In genomic region chr9:96344458-96345180, GRCh38 we compare ENCODE assay signal across 1 cellular context.
TF ChIP-seq lines count a peak whose summit lies in the region.

No MANE protein-coding gene starts in this region.

TF ChIP-seq in K562, 482 proteins besides CTCF, POLR2A, EP300 and RAD21:
- peak; percentile 47; the same call in 1 of the 2 replicates for TF ChIP-seq SMARCA4 (IDR thresholded peaks at IDR 0.05)
- TF ChIP-seq ZNF239 (CRISPR knock-in tag; IDR thresholded peaks at IDR 0.05) = no peak
- no peak for TF ChIP-seq MCM7 (IDR thresholded peaks at IDR 0.05)
- 0 out of 4 replicates have a peak, but pooled peaks of 1 of the 2 experiments have one; percentile 20 for TF ChIP-seq MNT (conservative IDR thresholded peaks at IDR 0.05)
- TF ChIP-seq USF2 (CRISPR knock-in tag; IDR thresholded peaks at IDR 0.05) = peak; percentile 71
- no peak for TF ChIP-seq SP1 (CRISPR knock-in tag; IDR thresholded peaks at IDR 0.05)
- TF ChIP-seq HDAC6 (IDR thresholded peaks at IDR 0.05; ENCODE audit: low read depth, low read length) = no peak
- peak; percentile 62 for TF ChIP-seq BHLHE40 (IDR thresholded peaks at IDR 0.05; ENCODE audit: low read length)
- TF ChIP-seq ZNF384 (IDR thresholded peaks at IDR 0.05; ENCODE audit: low read depth, low read length) = peak; percentile 88
- TF ChIP-seq NR2C1 (IDR thresholded peaks at IDR 0.05) = peak; percentile 65
- peak; percentile 74 for TF ChIP-seq NR2C1 (tag; IDR thresholded peaks at IDR 0.05)
- TF ChIP-seq DPF2 (IDR thresholded peaks at IDR 0.05) = peak; percentile 40; the same call in 1 of the 2 replicates
- TF ChIP-seq KDM1A (IDR thresholded peaks at IDR 0.05) = peak in 1 of 2 experiments; percentile 46; a peak in 1 of 4 replicates
- TF ChIP-seq MEIS2 (IDR thresholded peaks at IDR 0.05; ENCODE audit: partially characterized antibody) = peak; percentile 62
- TF ChIP-seq ZNF444 (CRISPR knock-in tag; IDR thresholded peaks at IDR 0.05) = no peak
- no peak for TF ChIP-seq NR2C2 (CRISPR knock-in tag; IDR thresholded peaks at IDR 0.05)
- TF ChIP-seq NR2C2 (tag; IDR thresholded peaks at IDR 0.05) = peak; percentile 33; the same call in 1 of the 2 replicates
- no peak for TF ChIP-seq POLR2B (IDR thresholded peaks at IDR 0.05; ENCODE audit: low read depth, partially characterized antibody)
- peak; percentile 65 for TF ChIP-seq USF1 (CRISPR knock-in tag; IDR thresholded peaks at IDR 0.05)
- TF ChIP-seq FOSL1 (tag; conservative IDR thresholded peaks at IDR 0.05) = peak; percentile 67
- TF ChIP-seq JUND (IDR thresholded peaks at IDR 0.05; ENCODE audit: borderline replicate concordance, low read depth, low read length) = peak; percentile 66
- peak; percentile 23; the same call in 1 of the 3 replicates for TF ChIP-seq JUND (tag; IDR thresholded peaks at IDR 0.05; ENCODE audit: borderline replicate concordance, low read depth, low read length)
- no peak for TF ChIP-seq PBX2 (CRISPR knock-in tag; IDR thresholded peaks at IDR 0.05; ENCODE audit: low read depth)
- peak; percentile 29; the same call in 1 of the 2 replicates for TF ChIP-seq PBX2 (tag; conservative IDR thresholded peaks at IDR 0.05; ENCODE audit: low read depth)
- peak; percentile 73; the same call in 1 of the 2 replicates for TF ChIP-seq ZBTB33 (CRISPR knock-in tag; IDR thresholded peaks at IDR 0.05)
- TF ChIP-seq NFE2 (IDR thresholded peaks at IDR 0.05; ENCODE audit: low read depth) = peak; percentile 34
- TF ChIP-seq PKNOX1 (IDR thresholded peaks at IDR 0.05) = peak; percentile 43; the same call in 1 of the 2 replicates
- TF ChIP-seq RBM39 (optimal IDR thresholded peaks at IDR 0.05; ENCODE audit: low read depth, low read length) = no peak
- TF ChIP-seq VEZF1 (CRISPR knock-in tag; IDR thresholded peaks at IDR 0.05) = peak; percentile 70
